8 cellular contexts compared by ENCODE assay signal in genomic region chr2:55112229-55113016, GRCh38.
DNase-seq lines count a peak whose midpoint lies in the region; ATAC-seq and TF ChIP-seq lines count a peak whose summit lies in the region.

No MANE protein-coding gene starts in this region.

- peaks cover 25% of the 10 kb centered on the region for H3K4me1 ChIP-seq in HAP-1
- peaks cover 43% of the 10 kb centered on the region for H3K4me1 ChIP-seq in fibroblast of lung (ENCODE audit: control insufficient read depth, extremely low read depth, insufficient read depth, low read length)

- in situ Hi-C loops in HAP-1 (cut with MboI; ENCODE audit: low sequenced_read_pairs) = no loop called here

- no peak overlapping the region for H3K4me3 ChIP-seq in HAP-1
- peak overlapping the region in 2 of 4 experiments; percentile 4 to 38 for H3K4me3 ChIP-seq in fibroblast of lung (replicated peaks in 1 of 4; ENCODE audit: control extremely low read depth in 1 of 4, insufficient read depth in 1 of 4, low read depth in 3 of 4, low read length in 4 of 4)

- H3K4me1 Mint-ChIP-seq in T-helper 2 cell treated with Interferon-gamma antibody and Interleukin-4, amounts not matched to agents 5 μg/mL and 100 μg/mL, for 36 hours (ENCODE audit: low read depth) = peaks cover 5% of the 10 kb centered on the region

- TF ChIP-seq CTCF in fibroblast of lung (conservative IDR thresholded peaks at IDR 0.05 in 1 of 2, IDR thresholded peaks at IDR 0.05 in 1 of 2; ENCODE audit: low read depth in 1 of 2, low read length in 2 of 2) = no peak

- H3K9me3 ChIP-seq in HAP-1 (no peaks in the 10 kb centered on the region), fibroblast of lung (ENCODE audit: control insufficient read depth, insufficient read depth, low read depth, low read length) (no peaks in the 10 kb centered on the region)

- no peak for ATAC-seq in GM18519 (IDR thresholded peaks at IDR 0.05; ENCODE audit: low FRiP score, unreplicated experiment)

- H3K27me3 ChIP-seq in HAP-1 (ENCODE audit: low read depth) (no peaks in the 10 kb centered on the region), fibroblast of lung (ENCODE audit: control insufficient read depth, insufficient read depth, low read length) (no peaks in the 10 kb centered on the region)

- no peak overlapping the region for H3K4me3 Mint-ChIP-seq in T-helper 2 cell treated with Interferon-gamma antibody and Interleukin-4, amounts not matched to agents 5 μg/mL and 100 μg/mL, for 36 hours

- peaks cover 2% of the 10 kb centered on the region for H3K79me2 ChIP-seq in fibroblast of lung (ENCODE audit: control insufficient read depth, insufficient read depth, low read length)

- no peaks in the 10 kb centered on the region for H4K20me1 ChIP-seq in fibroblast of lung (ENCODE audit: control insufficient read depth, extremely low read depth, insufficient read depth, low read length)

- peak overlapping the region; percentile 95 for H3K27ac ChIP-seq in fibroblast of lung (ENCODE audit: insufficient read depth, low read length)

- no peak overlapping the region for H3K9ac ChIP-seq in fibroblast of lung (ENCODE audit: insufficient read depth, low read length)

- DNase-seq in HAP-1 (ENCODE audit: low spot score in 2 of 2) (peak; percentile 68 to 83), RPMI7951 (ENCODE audit: low read depth) (peak; percentile 65), fibroblast of lung (ENCODE audit: low read depth in 2 of 2) (peak; percentile 79 to 82), occipital lobe (lab: John Stamatoyannopoulos, UW) (peak; percentile 75), HPDE6-E6E7 (ENCODE audit: extremely low spot score) (no peak)
- DNase-seq in T-helper 2 cell treated with Interferon-gamma antibody and Interleukin-4, amounts not matched to agents 5 μg/mL and 100 μg/mL, for 36 hours (ENCODE audit: low spot score) = no peak
- DNase-seq in activated CD4-positive, alpha-beta T cell treated with anti-CD3 and anti-CD28 coated beads, Interleukin-2, amount 50 U/mL, for 48 hours = no peak

- no peaks in the 10 kb centered on the region for H3K36me3 Mint-ChIP-seq in T-helper 2 cell treated with Interferon-gamma antibody and Interleukin-4, amounts not matched to agents 5 μg/mL and 100 μg/mL, for 36 hours (ENCODE audit: low read depth)

- no peaks in the 10 kb centered on the region for H3K27me3 Mint-ChIP-seq in T-helper 2 cell treated with Interferon-gamma antibody and Interleukin-4, amounts not matched to agents 5 μg/mL and 100 μg/mL, for 36 hours (ENCODE audit: low read depth)

- H3K36me3 ChIP-seq in HAP-1 (replicated peaks) (no peaks in the 10 kb centered on the region), fibroblast of lung (ENCODE audit: control insufficient read depth, insufficient read depth, low read length) (no peaks in the 10 kb centered on the region)

- peak overlapping the region; percentile 24 for H2AFZ ChIP-seq in fibroblast of lung (ENCODE audit: low read length)

- no peak overlapping the region for H3K27ac Mint-ChIP-seq in T-helper 2 cell treated with Interferon-gamma antibody and Interleukin-4, amounts not matched to agents 5 μg/mL and 100 μg/mL, for 36 hours

- peak overlapping the region; percentile 75 for H3K4me2 ChIP-seq in fibroblast of lung (ENCODE audit: extremely low read depth, insufficient read depth, low read length)

- H3K9me3 Mint-ChIP-seq in T-helper 2 cell treated with Interferon-gamma antibody and Interleukin-4, amounts not matched to agents 5 μg/mL and 100 μg/mL, for 36 hours = no peaks in the 10 kb centered on the region

Comparison
In these comparisons a context has a peak if more than half of its experiments do, and no peak if none do; other contexts are left out.
1. DNase-seq: peak in HAP-1 (2 of 2), RPMI7951 (single experiment), fibroblast of lung (2 of 2) and occipital lobe (single experiment); none in HPDE6-E6E7 (single experiment), T-helper 2 cell treated with Interferon-gamma antibody and Interleukin-4, amounts not matched to agents 5 μg/mL and 100 μg/mL, for 36 hours (single experiment) and activated CD4-positive, alpha-beta T cell treated with anti-CD3 and anti-CD28 coated beads, Interleukin-2, amount 50 U/mL, for 48 hours (0 of 2).